ENCODE assay signal across 22 cellular contexts in the genomic region with DNA sequence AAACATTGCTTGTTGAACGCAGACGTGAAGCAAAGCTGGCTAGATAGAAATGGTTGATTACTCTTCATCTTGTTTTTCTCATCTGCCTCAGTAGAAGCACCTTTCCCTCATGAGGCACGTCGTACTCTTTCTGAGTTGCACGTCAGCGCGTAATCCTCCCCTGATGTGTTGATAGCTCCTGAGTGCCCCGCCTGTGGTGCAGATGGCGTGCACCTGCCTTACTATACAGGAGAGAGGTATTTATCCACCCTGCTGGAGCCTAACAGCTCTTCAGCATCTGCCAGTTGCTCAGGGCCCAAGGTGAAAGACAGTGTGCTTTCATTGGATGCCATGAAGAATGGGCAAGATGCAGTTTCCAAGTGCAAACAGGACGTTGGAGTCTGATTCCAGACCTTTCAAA. TPM values are rescaled to one million over a fixed set of nuclear protein-coding genes. Genes with fewer than 3 reads are reported as not detected.
DNase-seq lines count a peak whose midpoint lies in the region; ATAC-seq and TF ChIP-seq lines count a peak whose summit lies in the region.
"Had no signal": no experiment of that assay in that cellular context is flagged by ENCODE, and none has a peak within 500 bp of the region (broad histone marks: within the 10 kb centered on the region; RNA-seq: fewer than 3 reads in every experiment).

No MANE protein-coding gene starts in this region.

- H3K27ac ChIP-seq in CD4-positive, CD25-positive, alpha-beta regulatory T cell (ENCODE audit: insufficient read depth, low read length, poor library complexity, severe bottlenecking) = no peak overlapping the region
- H3K27ac ChIP-seq in VCaP = peak overlapping the region; percentile 51; the same call in 1 of the 2 replicates
- H3K27ac ChIP-seq: C4-2B, PC-9, upper lobe of left lung had no signal

- H3K9me3 ChIP-seq in CD4-positive, CD25-positive, alpha-beta regulatory T cell (ENCODE audit: control insufficient read depth in 2 of 2, low read length in 2 of 2) = no peaks in the 10 kb centered on the region
- H3K9me3 ChIP-seq: upper lobe of left lung had no signal

- no peaks in the 10 kb centered on the region for H3K27me3 Mint-ChIP-seq in CD4-positive, CD25-positive, alpha-beta regulatory T cell
- H3K27me3 Mint-ChIP-seq: effector memory CD8-positive, alpha-beta T cell; stimulated activated naive CD8-positive, alpha-beta T cell treated with anti-CD3 and anti-CD28 coated beads, Interleukin-15, amount 100 ng/mL, for 72 hours had no signal

- no peak overlapping the region for H3K4me3 ChIP-seq in CD4-positive, CD25-positive, alpha-beta regulatory T cell (ENCODE audit: low read depth, low read length)
- H3K4me3 ChIP-seq: PC-9, upper lobe of left lung had no signal

- no peak overlapping the region for H3K4me3 Mint-ChIP-seq in CD4-positive, CD25-positive, alpha-beta regulatory T cell
- H3K4me3 Mint-ChIP-seq: effector memory CD8-positive, alpha-beta T cell; stimulated activated naive CD8-positive, alpha-beta T cell treated with anti-CD3 and anti-CD28 coated beads, Interleukin-15, amount 100 ng/mL, for 72 hours had no signal

- POLR2A ChIA-PET in HEK293T (lab: Yijun Ruan, JAX) = no interaction called here

- H3K27me3 ChIP-seq in CD4-positive, CD25-positive, alpha-beta regulatory T cell (ENCODE audit: control insufficient read depth, insufficient read depth, low read length) = no peaks in the 10 kb centered on the region
- H3K27me3 ChIP-seq: upper lobe of left lung had no signal

- no peak for ATAC-seq in CD4-positive, CD25-positive, alpha-beta regulatory T cell (ENCODE audit: low read depth in 2 of 2)
- ATAC-seq: activated CD4-positive, CD25-positive, alpha-beta regulatory T cell treated with anti-CD3 and anti-CD28 coated beads, Interleukin-2, amount 50 U/mL, for 24 hours; effector memory CD8-positive, alpha-beta T cell; sciatic nerve; stimulated activated naive CD8-positive, alpha-beta T cell treated with anti-CD3 and anti-CD28 coated beads, Interleukin-15, amount 100 ng/mL, for 72 hours had no signal

- no peaks in the 10 kb centered on the region for H3K4me1 Mint-ChIP-seq in CD4-positive, CD25-positive, alpha-beta regulatory T cell
- H3K4me1 Mint-ChIP-seq: stimulated activated naive CD8-positive, alpha-beta T cell treated with anti-CD3 and anti-CD28 coated beads, Interleukin-15, amount 100 ng/mL, for 72 hours had no signal

- CTCF ChIA-PET in HEK293T (lab: Yijun Ruan, JAX) = interaction anchor here (0.5 kb wide), 1 partner anchor 12 kb away, joined by 4 read pairs; no protein-coding TSS in a partner anchor

- peaks cover 81% of the 10 kb centered on the region for H3K36me3 ChIP-seq in CD4-positive, CD25-positive, alpha-beta regulatory T cell (ENCODE audit: control insufficient read depth, insufficient read depth, low read length)

- TF ChIP-seq CTCF in VCaP (conservative IDR thresholded peaks at IDR 0.05) = no peak

- DNase-seq in CD4-positive, CD25-positive, alpha-beta regulatory T cell = no peak
- DNase-seq in NCI-H1417 treated with DMSO at 0.1 percent for 48 hours (lab: John Stamatoyannopoulos, UW) (peak; percentile 99), NCI-H2196 (lab: John Stamatoyannopoulos, UW; ENCODE audit: unreplicated experiment) (peak; percentile 69), HEK293T (ENCODE audit: extremely low spot score) (no peak), NAMALWA (ENCODE audit: low spot score) (no peak)
- DNase-seq in central memory CD4-positive, alpha-beta T cell = no peak
- DNase-seq in NK-92 treated with Interleukin-12 subunit alpha and Interleukin-12 subunit beta, amount 100 ng/mL, for 24 hours (lab: John Stamatoyannopoulos, UW) = no peak
- DNase-seq: ACHN; activated CD8-positive, alpha-beta memory T cell treated with anti-CD3 and anti-CD28 coated beads, Interleukin-2, amount 50 U/mL, for 48 hours; activated naive CD4-positive, alpha-beta T cell treated with Interleukin-2 at 50 U/mL for 16 hours; anterior cingulate cortex; cerebellar nuclear complex; effector memory CD8-positive, alpha-beta T cell; NCI-H526; PC-9; stimulated activated CD4-positive, alpha-beta T cell treated with anti-CD3 and anti-CD28 coated beads, Interleukin-2, amount 100 ng/mL, for 24 hours; stimulated activated naive CD8-positive, alpha-beta T cell treated with anti-CD3 and anti-CD28 coated beads, Interleukin-15, amount 100 ng/mL, for 72 hours; upper lobe of left lung had no signal

- H3K4me1 ChIP-seq in CD4-positive, CD25-positive, alpha-beta regulatory T cell (ENCODE audit: control insufficient read depth, insufficient read depth, low read length, poor library complexity, severe bottlenecking) = no peaks in the 10 kb centered on the region
- H3K4me1 ChIP-seq: upper lobe of left lung had no signal

- H3K9me3 Mint-ChIP-seq in CD4-positive, CD25-positive, alpha-beta regulatory T cell = no peaks in the 10 kb centered on the region
- H3K9me3 Mint-ChIP-seq: effector memory CD8-positive, alpha-beta T cell; stimulated activated naive CD8-positive, alpha-beta T cell treated with anti-CD3 and anti-CD28 coated beads, Interleukin-15, amount 100 ng/mL, for 72 hours had no signal

- peak overlapping the region in 2 of 3 donors; percentile 19 to 34 for H3K27ac Mint-ChIP-seq in CD4-positive, CD25-positive, alpha-beta regulatory T cell

- peaks cover 41% of the 10 kb centered on the region for H3K36me3 Mint-ChIP-seq in CD4-positive, CD25-positive, alpha-beta regulatory T cell

TF ChIP-seq in HEK293T, 16 proteins besides CTCF, POLR2A, EP300 and RAD21:
- no peak for TF ChIP-seq NFRKB (IDR thresholded peaks at IDR 0.05)
- TF ChIP-seq FOXM1 (IDR thresholded peaks at IDR 0.05; ENCODE audit: borderline replicate concordance) = no peak
- TF ChIP-seq HDGF (IDR thresholded peaks at IDR 0.05; ENCODE audit: borderline replicate concordance) = no peak
- TF ChIP-seq CTBP1 (IDR thresholded peaks at IDR 0.05; ENCODE audit: borderline replicate concordance) = no peak
- no peak for TF ChIP-seq BHLHE40 (IDR thresholded peaks at IDR 0.05; ENCODE audit: borderline replicate concordance)
- no peak for TF ChIP-seq TARDBP (IDR thresholded peaks at IDR 0.05)
TF ChIP-seq in HEK293T: peak in this region for 0.

RNA-seq across cellular contexts. Expression of a gene that starts 18.0 kb away (rescaled TPM):
- total RNA-seq in CD4-positive, CD25-positive, alpha-beta regulatory T cell = 1.9 TPM
- under 1 TPM in 3 of 4 donors, not detected in 1; 0.36 to 0.67 (median 0.55) TPM for polyA plus RNA-seq in CD4-positive, CD25-positive, alpha-beta regulatory T cell

Comparison
In these comparisons a context has a peak if more than half of its experiments do, and no peak if none do; other contexts are left out.
1. DNase-seq: peak in NCI-H1417 treated with DMSO at 0.1 percent for 48 hours (single experiment) and NCI-H2196 (single experiment); none in CD4-positive, CD25-positive, alpha-beta regulatory T cell (0 of 3), HEK293T (single experiment), NAMALWA (single experiment), central memory CD4-positive, alpha-beta T cell (single experiment) and NK-92 treated with Interleukin-12 subunit alpha and Interleukin-12 subunit beta, amount 100 ng/mL, for 24 hours (single experiment).